8 cellular contexts compared by ENCODE assay signal in the genomic region with DNA sequence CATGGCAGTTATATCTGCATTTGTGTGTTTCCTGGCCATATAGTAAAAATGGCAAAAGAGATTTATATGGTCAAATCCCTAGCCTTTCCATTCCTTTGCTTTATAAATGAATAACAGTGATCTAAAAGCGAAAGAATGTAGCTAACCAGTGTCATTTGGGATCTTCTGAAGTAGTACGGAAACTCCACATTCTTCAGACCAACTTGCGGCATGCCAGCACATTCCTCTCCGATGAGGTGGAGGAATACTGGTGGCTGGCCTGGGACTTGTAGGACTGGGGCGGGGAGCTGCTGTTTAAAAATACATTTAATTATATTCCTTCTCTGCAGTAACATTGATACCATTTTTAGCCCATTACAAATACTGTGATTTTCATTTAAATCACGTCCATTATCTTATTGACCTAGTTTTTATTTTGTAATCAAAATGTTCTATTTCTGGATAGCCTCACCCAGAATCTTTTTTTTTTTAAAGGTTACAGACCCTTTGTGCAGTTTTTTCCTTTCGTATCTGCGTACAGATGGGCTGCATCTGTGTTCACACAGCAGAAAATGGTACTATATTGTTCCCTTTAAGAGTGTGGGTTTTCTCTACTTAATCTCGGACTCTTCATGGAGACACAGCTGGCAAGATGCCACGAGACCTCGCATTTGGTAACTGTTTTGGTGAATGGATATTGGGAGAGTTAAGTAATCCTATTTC.
DNase-seq lines count a peak whose midpoint lies in the region; ATAC-seq, FAIRE-seq and TF ChIP-seq lines count a peak whose summit lies in the region.

No MANE protein-coding gene starts in this region.

- no peaks in the 10 kb centered on the region for H3K9me3 ChIP-seq in subcutaneous abdominal adipose tissue (ENCODE audit: control insufficient read depth in 5 of 5, low read length in 5 of 5)

- H3K27me3 ChIP-seq in bronchial epithelial cell (ENCODE audit: control insufficient read depth, insufficient read depth, low read length): no peaks in the 10 kb centered on the region
- no peaks in the 10 kb centered on the region for H3K27me3 ChIP-seq in subcutaneous abdominal adipose tissue (ENCODE audit: control insufficient read depth in 5 of 5, insufficient read depth in 4 of 5, low read length in 5 of 5)

- H3K4me1 ChIP-seq in subcutaneous abdominal adipose tissue (ENCODE audit: control insufficient read depth in 5 of 5, insufficient read depth in 5 of 5, low read length in 5 of 5): peaks cover 13 to 68% (median 57%) of the 10 kb centered on the region in 5 donors

- H3K4me3 ChIP-seq in bronchial epithelial cell (ENCODE audit: low read depth, low read length) (no peak overlapping the region), subcutaneous abdominal adipose tissue (ENCODE audit: low read depth in 1 of 5, low read length in 5 of 5) (peak overlapping the region; percentile 50 to 59 (median 56))

- peak overlapping the region; percentile 99 for H3K27ac ChIP-seq in subcutaneous abdominal adipose tissue (ENCODE audit: low read depth, low read length)

- no peak for FAIRE-seq in bronchial epithelial cell (lab: Jason Lieb, UNC)

- H3K36me3 ChIP-seq in bronchial epithelial cell (ENCODE audit: control insufficient read depth, insufficient read depth, low read length): no peaks in the 10 kb centered on the region
- no peaks in the 10 kb centered on the region for H3K36me3 ChIP-seq in subcutaneous abdominal adipose tissue (ENCODE audit: control insufficient read depth in 5 of 5, insufficient read depth in 5 of 5, low read length in 5 of 5)

- H3K9ac ChIP-seq in subcutaneous abdominal adipose tissue (ENCODE audit: low read length in 5 of 5): peak overlapping the region; percentile 65 to 92 (median 81)

- DNase-seq in HS-27A (ENCODE audit: low read depth) (peak; percentile 94), bronchial epithelial cell (ENCODE audit: low read depth) (peak; percentile 96), islet precursor cell (peak; percentile 96), occipital lobe (lab: John Stamatoyannopoulos, UW) (no peak), C1 segment of cervical spinal cord (lab: John Stamatoyannopoulos, UW) (no peak), GF-D8 (lab: John Stamatoyannopoulos, UW) (no peak)

- TF ChIP-seq CTCF in bronchial epithelial cell (IDR thresholded peaks at IDR 0.05; ENCODE audit: insufficient read depth, low read length, severe bottlenecking): no peak

- no peak for ATAC-seq in HG02840 (IDR thresholded peaks at IDR 0.05; ENCODE audit: low FRiP score, unreplicated experiment)

Comparison
In these comparisons a context has a peak if more than half of its experiments do, and no peak if none do; other contexts are left out.
1. DNase-seq: peak in HS-27A (single experiment), bronchial epithelial cell (single experiment) and islet precursor cell (single experiment); none in occipital lobe (single experiment), C1 segment of cervical spinal cord (0 of 14) and GF-D8 (single experiment).